In the genomic region with DNA sequence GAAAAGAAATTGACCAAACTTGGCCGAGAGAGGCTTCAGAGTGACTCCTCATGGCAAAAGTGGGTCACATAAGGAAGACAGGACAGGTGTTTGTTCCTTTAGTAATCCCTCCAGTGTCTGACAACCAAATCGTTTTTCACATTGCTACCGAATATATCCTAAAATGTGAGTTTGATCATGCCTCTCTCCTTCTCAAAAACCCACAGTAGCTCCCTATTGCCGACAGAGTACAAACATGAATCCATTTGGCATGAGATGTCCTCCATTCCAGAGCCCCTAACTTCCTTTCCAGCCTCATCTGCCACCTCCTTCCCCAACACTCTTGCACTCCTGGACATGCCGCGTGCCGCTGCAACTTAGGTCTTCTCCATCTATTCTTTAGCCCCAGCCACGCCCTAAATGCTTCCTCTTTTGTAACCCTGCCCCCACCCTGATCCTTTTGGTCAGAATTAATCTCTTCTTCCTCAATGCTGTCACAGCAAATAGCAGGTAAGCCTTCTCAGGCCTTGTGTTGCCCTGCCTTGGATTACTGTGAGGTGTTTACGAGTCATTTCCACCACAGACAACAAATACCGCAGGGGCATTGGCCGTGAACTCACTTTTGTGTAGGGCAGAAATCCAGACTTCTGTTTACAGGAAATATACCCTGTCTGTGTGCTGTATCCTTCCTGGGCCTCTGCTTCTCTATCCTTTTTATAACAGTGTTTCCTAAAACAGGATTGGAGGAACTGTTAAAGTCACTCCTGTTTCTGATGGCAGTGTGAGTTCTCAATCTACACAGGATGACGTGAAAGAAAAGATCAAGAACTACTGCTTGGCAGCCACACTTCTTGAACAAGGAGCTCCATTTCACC, we compare ENCODE assay signal across 12 cellular contexts.
DNase-seq lines count a peak whose midpoint lies in the region; ATAC-seq and TF ChIP-seq lines count a peak whose summit lies in the region.
"Had no signal": no experiment of that assay in that cellular context is flagged by ENCODE, and none has a peak within 500 bp of the region (broad histone marks: within the 10 kb centered on the region; RNA-seq: fewer than 3 reads in every experiment).

No MANE protein-coding gene starts in this region.

- no peak for ATAC-seq in GM21367 (IDR thresholded peaks at IDR 0.05; ENCODE audit: unreplicated experiment)
- no peak for ATAC-seq in HG03280 (IDR thresholded peaks at IDR 0.05; ENCODE audit: unreplicated experiment)
- no peak for ATAC-seq in HG02759 (IDR thresholded peaks at IDR 0.05; ENCODE audit: unreplicated experiment)
- ATAC-seq: left lobe of liver had no signal

- DNase-seq in ACHN, result peak; percentile 16
- peak; percentile 43 for DNase-seq in HT1080 (ENCODE audit: low read depth)
- peak; percentile 37 for DNase-seq in SKM-1 treated with dmso at 0.1 percent for 144 hours (lab: John Stamatoyannopoulos, UW; ENCODE audit: unreplicated experiment)
- peak; percentile 8 for DNase-seq in fibroblast of villous mesenchyme (ENCODE audit: low read depth)
- no peak for DNase-seq in retina
- DNase-seq: NCI-H146, T-helper 9 cell had no signal

- TF ChIP-seq CTCF in fibroblast of villous mesenchyme (IDR thresholded peaks at IDR 0.05; ENCODE audit: insufficient read depth, low read depth, low read length), result no peak

- in situ Hi-C loops in ACHN (cut with HindIII; ENCODE audit: low pct_ligation_motif_present, low pct_unique_long_range_greater_than_20kb, low sequenced_read_pairs), result no loop called here

- H3K4me3 ChIP-seq in fibroblast of villous mesenchyme (ENCODE audit: low read depth, low read length), result no peak overlapping the region
- H3K4me3 ChIP-seq: vagina had no signal
